38 cellular contexts compared by ENCODE assay signal in genomic region chr3:64681015-64681414, GRCh38. TPM values are rescaled to one million over a fixed set of nuclear protein-coding genes. Genes with fewer than 3 reads are reported as not detected.
"Had no signal": no experiment of that assay in that cellular context is flagged by ENCODE, and none has a peak within 500 bp of the region (broad histone marks: within the 10 kb centered on the region; RNA-seq: fewer than 3 reads in every experiment).

No MANE protein-coding gene starts in this region.

- FAIRE-seq: astrocyte, TTC549 had no signal

- H3K9me3 ChIP-seq: adrenal gland, body of pancreas, breast epithelium had no signal

- H3K36me3 ChIP-seq: brain microvascular endothelial cell, breast epithelium had no signal

- H3K4me1 Mint-ChIP-seq: activated B cell treated with CpG ODN at 0.5 μM for 24 hours; activated CD4-positive, alpha-beta T cell treated with anti-CD3 and anti-CD28 coated beads, Interleukin-2, amount 10 ng/mL, durations not matched to agents 24 days and 14 days; activated naive CD8-positive, alpha-beta T cell treated with anti-CD3 and anti-CD28 coated beads for 36 hours; activated T-helper 17 cell treated with anti-CD3 and anti-CD28 coated beads, Interleukin-2, amount 50 U/mL, for 72 hours had no signal

- DNase-seq: activated B cell treated with CpG ODN at 0.5 μM for 24 hours; activated CD4-positive, alpha-beta memory T cell treated with anti-CD3 and anti-CD28 coated beads for 36 hours; activated CD4-positive, alpha-beta T cell treated with anti-CD3 and anti-CD28 coated beads for 4 hours; activated CD4-positive, alpha-beta T cell treated with anti-CD3 and anti-CD28 coated beads, Interleukin-2, amount 10 ng/mL, durations not matched to agents 24 days and 14 days; activated CD4-positive, alpha-beta T cell treated with anti-CD3 and anti-CD28 coated beads, Interleukin-2, amount 50 U/mL, for 1 hour; activated CD4-positive, alpha-beta T cell treated with anti-CD3 and anti-CD28 coated beads, Interleukin-2, amount 50 U/mL, for 4 hours; activated CD4-positive, CD25-positive, alpha-beta regulatory T cell treated with anti-CD3 and anti-CD28 coated beads, Interleukin-2, amount 50 U/mL, for 72 hours; activated CD8-positive, alpha-beta memory T cell treated with anti-CD3 and anti-CD28 coated beads, Interleukin-2, amount 50 U/mL, for 4 hours; activated CD8-positive, alpha-beta T cell treated with anti-CD3 and anti-CD28 coated beads for 36 hours; activated effector memory CD4-positive, alpha-beta T cell treated with anti-CD3 and anti-CD28 coated beads, Interleukin-2, amount 50 U/mL, for 16 hours; activated gamma-delta T cell treated with Interleukin-2 at 50 U/mL for 16 hours; activated naive CD4-positive, alpha-beta T cell; activated naive CD4-positive, alpha-beta T cell treated with anti-CD3 and anti-CD28 coated beads for 36 hours; activated naive CD4-positive, alpha-beta T cell treated with anti-CD3 and anti-CD28 coated beads, Interleukin-2, amount 50 U/mL, for 16 hours; activated naive CD8-positive, alpha-beta T cell treated with anti-CD3 and anti-CD28 coated beads for 36 hours; activated T-cell treated with anti-CD3 and anti-CD28 coated beads for 4 hours; activated T-cell treated with anti-CD3 and anti-CD28 coated beads, Interleukin-2, amount 50 U/mL, for 1 hour; activated T-cell treated with anti-CD3 and anti-CD28 coated beads, Interleukin-2, amount 50 U/mL, for 4 hours; activated T-cell treated with anti-CD3 and anti-CD28 coated beads, Interleukin-2, amount 50 U/mL, for 72 hours; adrenal gland; amniotic stem cell; aorta; body of pancreas; brain microvascular endothelial cell; central memory CD4-positive, alpha-beta T cell; T-helper 1 cell; T-helper 2 cell; T-helper 9 cell had no signal

- H3K36me3 Mint-ChIP-seq: activated CD4-positive, alpha-beta memory T cell treated with anti-CD3 and anti-CD28 coated beads for 36 hours; activated naive CD8-positive, alpha-beta T cell treated with anti-CD3 and anti-CD28 coated beads for 36 hours had no signal

- H3K4me3 ChIP-seq: adrenal gland, body of pancreas, breast epithelium had no signal

- H3K27me3 ChIP-seq: adrenal gland, body of pancreas, brain microvascular endothelial cell, breast epithelium had no signal

- H3K27ac Mint-ChIP-seq: activated B cell treated with CpG ODN at 0.5 μM for 24 hours; activated CD4-positive, alpha-beta memory T cell treated with anti-CD3 and anti-CD28 coated beads for 36 hours; activated CD4-positive, alpha-beta T cell treated with anti-CD3 and anti-CD28 coated beads, Interleukin-2, amount 10 ng/mL, durations not matched to agents 24 days and 14 days; activated CD8-positive, alpha-beta T cell treated with anti-CD3 and anti-CD28 coated beads for 36 hours; activated naive CD4-positive, alpha-beta T cell treated with anti-CD3 and anti-CD28 coated beads for 36 hours; activated naive CD4-positive, alpha-beta T cell treated with anti-CD3 and anti-CD28 coated beads, Interleukin-2, amount 50 U/mL, for 72 hours; activated naive CD8-positive, alpha-beta T cell treated with anti-CD3 and anti-CD28 coated beads for 36 hours; activated T-cell treated with anti-CD3 and anti-CD28 coated beads, Interleukin-2, amount 50 U/mL, for 72 hours; activated T-helper 1 cell treated with anti-CD3 and anti-CD28 coated beads, Interleukin-12 subunit alpha, Interleukin-12 subunit beta, Interleukin-2, Interleukin-4 antibody, amounts not matched to agents 30 ng/mL and 10 ng/mL and 1 ng/mL, durations not matched to agents 14 hours and 24 hours and 36 hours; activated T-helper 17 cell treated with anti-CD3 and anti-CD28 coated beads, Interleukin-2, amount 50 U/mL, for 72 hours; T-helper 1 cell treated with Interleukin-12 subunit alpha and Interleukin-12 subunit beta and Interleukin-4 antibody, amounts not matched to agents 30 μg/mL and 1 μg/mL, for 36 hours; T-helper 2 cell treated with Interferon-gamma antibody and Interleukin-4, amounts not matched to agents 5 μg/mL and 100 μg/mL, for 36 hours had no signal

- ATAC-seq: activated CD8-positive, alpha-beta T cell treated with anti-CD3 and anti-CD28 coated beads for 36 hours; activated naive CD4-positive, alpha-beta T cell treated with anti-CD3 and anti-CD28 coated beads, Interleukin-2, amount 50 U/mL, for 72 hours; activated T-cell treated with anti-CD3 and anti-CD28 coated beads, Interleukin-2, amount 50 U/mL, for 4 hours; activated T-cell treated with anti-CD3 and anti-CD28 coated beads, Interleukin-2, amount 50 U/mL, for 72 hours; activated T-helper 17 cell treated with anti-CD3 and anti-CD28 coated beads, Interleukin-2, amount 50 U/mL, for 72 hours; body of pancreas had no signal

- H3K4me3 Mint-ChIP-seq: activated B cell treated with CpG ODN at 0.5 μM for 24 hours; activated CD4-positive, alpha-beta memory T cell treated with anti-CD3 and anti-CD28 coated beads for 36 hours; activated CD4-positive, alpha-beta T cell treated with anti-CD3 and anti-CD28 coated beads, Interleukin-2, amount 10 ng/mL, durations not matched to agents 24 days and 14 days; activated CD8-positive, alpha-beta T cell treated with anti-CD3 and anti-CD28 coated beads for 36 hours; activated naive CD4-positive, alpha-beta T cell treated with anti-CD3 and anti-CD28 coated beads for 36 hours; activated naive CD8-positive, alpha-beta T cell treated with anti-CD3 and anti-CD28 coated beads for 36 hours; activated T-cell treated with anti-CD3 and anti-CD28 coated beads, Interleukin-2, amount 50 U/mL, for 4 hours; activated T-cell treated with anti-CD3 and anti-CD28 coated beads, Interleukin-2, amount 50 U/mL, for 72 hours; activated T-helper 1 cell treated with anti-CD3 and anti-CD28 coated beads, Interleukin-12 subunit alpha, Interleukin-12 subunit beta, Interleukin-2, Interleukin-4 antibody, amounts not matched to agents 30 ng/mL and 10 ng/mL and 1 ng/mL, durations not matched to agents 14 hours and 24 hours and 36 hours; activated T-helper 17 cell treated with anti-CD3 and anti-CD28 coated beads, Interleukin-2, amount 50 U/mL, for 72 hours; T-helper 1 cell treated with Interleukin-12 subunit alpha and Interleukin-12 subunit beta and Interleukin-4 antibody, amounts not matched to agents 30 μg/mL and 1 μg/mL, for 36 hours; T-helper 2 cell treated with Interferon-gamma antibody and Interleukin-4, amounts not matched to agents 5 μg/mL and 100 μg/mL, for 36 hours had no signal

- H3K27ac ChIP-seq: adrenal gland, body of pancreas, brain microvascular endothelial cell, breast epithelium, VCaP had no signal

- H3K9me3 Mint-ChIP-seq: activated B cell treated with CpG ODN at 0.5 μM for 24 hours; activated CD4-positive, alpha-beta memory T cell treated with anti-CD3 and anti-CD28 coated beads for 36 hours; activated CD4-positive, alpha-beta T cell treated with anti-CD3 and anti-CD28 coated beads, Interleukin-2, amount 10 ng/mL, durations not matched to agents 24 days and 14 days; activated naive CD4-positive, alpha-beta T cell treated with anti-CD3 and anti-CD28 coated beads for 36 hours; activated naive CD8-positive, alpha-beta T cell treated with anti-CD3 and anti-CD28 coated beads for 36 hours; activated T-helper 1 cell treated with anti-CD3 and anti-CD28 coated beads, Interleukin-12 subunit alpha, Interleukin-12 subunit beta, Interleukin-2, Interleukin-4 antibody, amounts not matched to agents 30 ng/mL and 10 ng/mL and 1 ng/mL, durations not matched to agents 14 hours and 24 hours and 36 hours; activated T-helper 17 cell treated with anti-CD3 and anti-CD28 coated beads, Interleukin-2, amount 50 U/mL, for 72 hours; T-helper 1 cell treated with Interleukin-12 subunit alpha and Interleukin-12 subunit beta and Interleukin-4 antibody, amounts not matched to agents 30 μg/mL and 1 μg/mL, for 36 hours; T-helper 2 cell treated with Interferon-gamma antibody and Interleukin-4, amounts not matched to agents 5 μg/mL and 100 μg/mL, for 36 hours had no signal

- H3K4me1 ChIP-seq: breast epithelium had no signal

RNA-seq across cellular contexts. Expression of gene ADAMTS9, which starts 6.8 kb away (rescaled TPM):
- total RNA-seq: activated B cell treated with CpG ODN at 0.5 μM for 24 hours; activated CD4-positive, alpha-beta memory T cell treated with anti-CD3 and anti-CD28 coated beads for 36 hours; activated CD4-positive, alpha-beta T cell treated with anti-CD3 and anti-CD28 coated beads, Interleukin-2, amount 10 ng/mL, durations not matched to agents 24 days and 14 days; activated CD8-positive, alpha-beta memory T cell treated with anti-CD3 and anti-CD28 coated beads for 36 hours; activated CD8-positive, alpha-beta T cell treated with anti-CD3 and anti-CD28 coated beads for 36 hours; activated naive CD4-positive, alpha-beta T cell treated with anti-CD3 and anti-CD28 coated beads for 36 hours; activated naive CD4-positive, alpha-beta T cell treated with anti-CD3 and anti-CD28 coated beads, Interleukin-2, amount 50 U/mL, for 72 hours; activated naive CD8-positive, alpha-beta T cell treated with anti-CD3 and anti-CD28 coated beads for 36 hours; activated T-cell treated with anti-CD3 and anti-CD28 coated beads, Interleukin-2, amount 50 U/mL, for 72 hours; activated T-helper 1 cell treated with anti-CD3 and anti-CD28 coated beads, Interleukin-12 subunit alpha, Interleukin-12 subunit beta, Interleukin-2, Interleukin-4 antibody, amounts not matched to agents 30 ng/mL and 10 ng/mL and 1 ng/mL, durations not matched to agents 14 hours and 24 hours and 36 hours; activated T-helper 17 cell treated with anti-CD3 and anti-CD28 coated beads, Interleukin-2, amount 50 U/mL, for 72 hours had no signal
